In the genomic region with DNA sequence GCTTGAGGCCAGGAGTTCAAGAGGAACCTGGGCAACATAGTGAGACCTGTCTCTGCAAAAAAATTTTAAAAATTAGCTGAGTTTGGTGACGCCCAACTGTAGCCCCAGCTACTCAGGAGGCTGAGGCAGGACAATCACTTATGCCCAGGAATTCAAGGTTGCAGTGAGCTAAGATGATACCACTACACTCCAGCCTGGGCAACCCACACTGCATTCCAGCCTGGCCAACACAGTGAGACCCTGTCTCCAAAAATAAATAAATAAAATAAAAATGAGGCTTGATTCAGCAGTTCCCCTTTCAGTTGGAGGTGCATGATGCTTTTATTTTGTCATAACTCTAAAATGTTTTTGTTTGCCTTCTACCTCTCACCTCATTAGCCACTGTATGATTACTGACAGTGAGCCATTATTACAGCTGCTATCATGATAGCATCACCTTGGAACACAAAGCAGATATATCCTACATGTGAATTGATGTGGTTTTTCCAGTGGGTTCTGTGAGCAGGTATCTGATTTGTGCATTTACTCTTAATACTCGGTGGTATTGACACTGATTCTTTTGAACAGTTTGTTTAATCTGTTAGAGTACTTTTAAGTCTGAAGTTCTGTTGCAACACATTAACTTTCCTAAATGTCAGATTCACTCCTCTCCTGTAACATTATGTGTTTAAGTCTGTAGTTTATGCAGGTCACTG, we compare ENCODE assay signal across 15 cellular contexts.
"Had no signal": no experiment of that assay in that cellular context is flagged by ENCODE, and none has a peak within 500 bp of the region (broad histone marks: within the 10 kb centered on the region; RNA-seq: fewer than 3 reads in every experiment).

No MANE protein-coding gene starts in this region.

- ATAC-seq: activated CD4-positive, CD25-positive, alpha-beta regulatory T cell treated with anti-CD3 and anti-CD28 coated beads, Interleukin-2, amount 50 U/mL, for 24 hours; left colon; stimulated activated naive CD8-positive, alpha-beta T cell treated with anti-CD3 and anti-CD28 coated beads, Interleukin-15, amount 100 ng/mL, for 72 hours had no signal

- H3K4me3 Mint-ChIP-seq: immature natural killer cell; stimulated activated naive CD8-positive, alpha-beta T cell treated with anti-CD3 and anti-CD28 coated beads, Interleukin-15, amount 100 ng/mL, for 72 hours; T-helper 1 cell treated with Interleukin-12 subunit alpha and Interleukin-12 subunit beta and Interleukin-4 antibody, amounts not matched to agents 30 μg/mL and 1 μg/mL, for 36 hours had no signal

- H3K27me3 Mint-ChIP-seq: stimulated activated naive CD8-positive, alpha-beta T cell treated with anti-CD3 and anti-CD28 coated beads, Interleukin-15, amount 100 ng/mL, for 72 hours had no signal

- H3K9me3 ChIP-seq: esophagus muscularis mucosa, testis had no signal

- H3K4me1 ChIP-seq: testis had no signal

- DNase-seq: activated CD4-positive, alpha-beta T cell treated with anti-CD3 and anti-CD28 coated beads, Interleukin-2, amount 50 U/mL, for 48 hours; activated naive CD4-positive, alpha-beta T cell; activated T-cell treated with anti-CD3 and anti-CD28 coated beads, Interleukin-2, amount 50 U/mL, for 48 hours; immature natural killer cell; left colon; mesendoderm; stimulated activated CD4-positive, alpha-beta T cell treated with anti-CD3 and anti-CD28 coated beads, Interleukin-4, amount 100 ng/mL, for 4 hours; stimulated activated naive CD8-positive, alpha-beta T cell treated with anti-CD3 and anti-CD28 coated beads, Interleukin-15, amount 100 ng/mL, for 72 hours; testis had no signal

- H3K27me3 ChIP-seq: cardiac muscle cell, esophagus muscularis mucosa, testis had no signal

- FAIRE-seq: colon, TTC549 had no signal

- H3K27ac ChIP-seq: cardiac muscle cell, esophagus muscularis mucosa, testis had no signal

- H3K36me3 ChIP-seq: cardiac muscle cell, esophagus muscularis mucosa had no signal

- H3K9me3 Mint-ChIP-seq: immature natural killer cell; stimulated activated naive CD8-positive, alpha-beta T cell treated with anti-CD3 and anti-CD28 coated beads, Interleukin-15, amount 100 ng/mL, for 72 hours; T-helper 1 cell treated with Interleukin-12 subunit alpha and Interleukin-12 subunit beta and Interleukin-4 antibody, amounts not matched to agents 30 μg/mL and 1 μg/mL, for 36 hours had no signal

- H3K4me3 ChIP-seq: cardiac muscle cell, esophagus muscularis mucosa, testis had no signal

- H3K27ac Mint-ChIP-seq: immature natural killer cell; stimulated activated naive CD8-positive, alpha-beta T cell treated with anti-CD3 and anti-CD28 coated beads, Interleukin-15, amount 100 ng/mL, for 72 hours; T-helper 1 cell treated with Interleukin-12 subunit alpha and Interleukin-12 subunit beta and Interleukin-4 antibody, amounts not matched to agents 30 μg/mL and 1 μg/mL, for 36 hours had no signal
